ENCODE assay signal across 20 cellular contexts in genomic region chr14:57960946-57961792, GRCh38.
DNase-seq lines count a peak whose midpoint lies in the region; ATAC-seq and TF ChIP-seq lines count a peak whose summit lies in the region.
"Had no signal": no experiment of that assay in that cellular context is flagged by ENCODE, and none has a peak within 500 bp of the region (broad histone marks: within the 10 kb centered on the region; RNA-seq: fewer than 3 reads in every experiment).

No MANE protein-coding gene starts in this region.

- no peak for TF ChIP-seq CTCF in ascending aorta (IDR thresholded peaks at IDR 0.05)
- no peak for TF ChIP-seq CTCF in nephron progenitor cell (IDR thresholded peaks at IDR 0.05)
- no peak for TF ChIP-seq CTCF in thyroid gland (IDR thresholded peaks at IDR 0.05)

- in situ Hi-C loops in G401 (cut with HindIII; ENCODE audit: low sequenced_read_pairs) = no loop called here

- no peak overlapping the region for H3K4me3 Mint-ChIP-seq in nephron progenitor cell
- H3K4me3 Mint-ChIP-seq: CD8-positive, alpha-beta T cell; IgD-negative memory B cell had no signal

- H3K4me1 Mint-ChIP-seq in nephron progenitor cell = peaks cover 44% of the 10 kb centered on the region
- H3K4me1 Mint-ChIP-seq: IgD-negative memory B cell had no signal

- no peaks in the 10 kb centered on the region for H3K9me3 ChIP-seq in ascending aorta
- no peaks in the 10 kb centered on the region for H3K9me3 ChIP-seq in thyroid gland
- H3K9me3 ChIP-seq: A549 had no signal

- H3K4me3 ChIP-seq in ascending aorta (no peak overlapping the region), thyroid gland (replicated peaks in 1 of 3) (no peak overlapping the region)
- H3K4me3 ChIP-seq: A549, BLaER1 had no signal

- peak; percentile 72 for DNase-seq in G401 (ENCODE audit: low spot score)
- no peak for DNase-seq in ascending aorta (ENCODE audit: low spot score in 2 of 2)
- DNase-seq in nephron progenitor cell = no peak
- DNase-seq in thyroid gland = peak; percentile 32 to 61
- DNase-seq in RKO (ENCODE audit: low spot score) = no peak
- DNase-seq in T-helper 2 cell = no peak
- DNase-seq: CD8-positive, alpha-beta T cell; DMS53; HCEC 1CT; Karpas-422; NCI-H1417 treated with DMSO at 0.1 percent for 48 hours; NCI-H1930; NCI-H345; NCI-H524 treated with DMSO at 0.1 percent for 48 hours had no signal

- H3K4me1 ChIP-seq in ascending aorta (peaks cover 3 to 17% of the 10 kb centered on the region in 2 donors), thyroid gland (peaks cover 0 to 13% of the 10 kb centered on the region in 2 donors)
- H3K4me1 ChIP-seq: A549 had no signal

- no peaks in the 10 kb centered on the region for H3K27me3 ChIP-seq in ascending aorta
- H3K27me3 ChIP-seq in thyroid gland = no peaks in the 10 kb centered on the region
- H3K27me3 ChIP-seq: BLaER1 had no signal

- peak overlapping the region; percentile 92 for H3K27ac Mint-ChIP-seq in nephron progenitor cell
- H3K27ac Mint-ChIP-seq: CD8-positive, alpha-beta T cell; IgD-negative memory B cell had no signal

- H3K36me3 Mint-ChIP-seq in nephron progenitor cell (ENCODE audit: low read depth) = no peaks in the 10 kb centered on the region
- H3K36me3 Mint-ChIP-seq: CD8-positive, alpha-beta T cell; IgD-negative memory B cell had no signal

- no peak for TF ChIP-seq POLR2A in thyroid gland (IDR thresholded peaks at IDR 0.05)

- ATAC-seq in GM21576 (IDR thresholded peaks at IDR 0.05; ENCODE audit: unreplicated experiment) (no peak), HG03108 (IDR thresholded peaks at IDR 0.05; ENCODE audit: unreplicated experiment) (no peak)
- ATAC-seq: CD8-positive, alpha-beta T cell; Panc1 had no signal

- peaks cover 11% of the 10 kb centered on the region for H3K27me3 Mint-ChIP-seq in nephron progenitor cell (ENCODE audit: low read depth, poor library complexity)

- H3K27ac ChIP-seq in ascending aorta (peak overlapping the region; percentile 74 to 75), thyroid gland (no peak overlapping the region)
- H3K27ac ChIP-seq: A549, BLaER1 had no signal

- peaks cover 7% of the 10 kb centered on the region for H3K9me3 Mint-ChIP-seq in nephron progenitor cell
- H3K9me3 Mint-ChIP-seq: CD8-positive, alpha-beta T cell had no signal

- intact Hi-C loops in ascending aorta (cut with DNase I) (no loop called here), thyroid gland (cut with DNase I) (no loop called here)

- H3K36me3 ChIP-seq in ascending aorta = no peaks in the 10 kb centered on the region
- no peaks in the 10 kb centered on the region for H3K36me3 ChIP-seq in thyroid gland
- H3K36me3 ChIP-seq: BLaER1 had no signal

- WGBS in thyroid gland, 2 donors = 38 to 40% methylated on average over 9 to 16 of the region's 16 CpGs

Comparison
In these comparisons a context has a peak if more than half of its experiments do, and no peak if none do; other contexts are left out.
1. DNase-seq: peak in G401 (single experiment) and thyroid gland (2 of 2); none in ascending aorta (0 of 2), nephron progenitor cell (single experiment), RKO (single experiment) and T-helper 2 cell (0 of 5).
2. H3K27ac ChIP-seq: peak in ascending aorta (2 of 2); none in thyroid gland (0 of 3).